In the genomic region with DNA sequence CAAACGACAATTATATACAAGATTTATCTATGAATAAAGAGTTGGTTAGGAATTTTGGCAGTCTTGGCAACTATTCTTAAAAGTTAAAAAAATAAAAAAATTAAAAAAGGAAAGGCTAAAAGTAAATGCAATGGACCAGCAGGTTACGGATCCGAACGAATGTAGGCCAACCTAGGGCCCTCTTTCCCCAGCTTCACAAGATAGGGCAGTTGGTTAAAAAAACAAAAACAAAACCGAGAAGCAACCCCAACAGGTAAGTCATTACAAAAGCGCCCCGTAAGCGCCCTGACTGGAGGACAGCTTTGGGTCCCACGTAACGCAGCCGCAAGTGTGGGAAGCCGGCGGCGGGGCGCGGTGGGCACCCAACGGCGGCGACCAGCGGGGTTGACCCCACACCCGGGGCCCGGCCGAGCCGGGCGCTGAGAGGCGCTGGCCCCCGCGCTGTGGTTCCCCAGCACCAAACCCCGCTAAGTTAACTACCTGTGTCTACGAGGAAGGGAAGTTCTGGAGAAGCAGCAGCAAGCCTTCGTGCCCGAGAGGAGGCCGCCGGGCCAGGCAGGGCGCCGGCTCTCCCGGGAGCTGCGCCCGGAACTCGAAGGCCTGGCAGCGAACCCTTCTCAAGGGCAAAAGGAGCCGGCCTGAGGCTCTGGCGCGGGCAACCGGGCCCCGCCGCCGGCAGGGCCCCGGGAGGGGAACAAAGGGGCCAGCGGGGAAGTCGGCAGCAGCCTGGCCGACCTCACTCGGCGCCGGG, we compare ENCODE assay signal across 8 cellular contexts. TPM values are rescaled to one million over a fixed set of nuclear protein-coding genes. Genes with fewer than 3 reads are reported as not detected.
DNase-seq lines count a peak whose midpoint lies in the region; ATAC-seq, FAIRE-seq and TF ChIP-seq lines count a peak whose summit lies in the region.

No MANE protein-coding gene starts in this region.

- H3K9ac ChIP-seq in iPS-20b (ENCODE audit: low read depth, low read length): peak overlapping the region; percentile 91

- POLR2A ChIA-PET in BJ (lab: Charles Lee): interaction anchor here (0.6 kb wide), 2 partner anchors 102 to 334 kb away, joined by 3 to 4 read pairs; no protein-coding TSS in a partner anchor

- H3K4me1 ChIP-seq in iPS-20b (ENCODE audit: insufficient read depth, low read length): peaks cover 4% of the 10 kb centered on the region; the same call in 1 of the 2 replicates

- H3K27me3 ChIP-seq in BJ (ENCODE audit: control insufficient read depth, insufficient read depth, low read length): no peaks in the 10 kb centered on the region
- H3K27me3 ChIP-seq in iPS-20b (ENCODE audit: insufficient read depth, low read length): no peaks in the 10 kb centered on the region

- TF ChIP-seq CTCF in BJ (IDR thresholded peaks at IDR 0.05; ENCODE audit: insufficient read depth, low read depth, low read length) (no peak), astrocyte of the cerebellum (IDR thresholded peaks at IDR 0.05; ENCODE audit: low read depth, low read length, missing control alignments) (no peak)

- H3K36me3 ChIP-seq in BJ (ENCODE audit: control insufficient read depth, insufficient read depth, low read length): no peaks in the 10 kb centered on the region
- H3K36me3 ChIP-seq in iPS-20b (ENCODE audit: insufficient read depth, low read depth, low read length): peaks cover 6% of the 10 kb centered on the region

- H3K27ac ChIP-seq in iPS-20b (ENCODE audit: low read length): no peak overlapping the region

- H3K4me3 ChIP-seq in BJ (ENCODE audit: low read depth, low read length): peak overlapping the region; percentile 83
- peak overlapping the region; percentile 85 for H3K4me3 ChIP-seq in astrocyte of the cerebellum (ENCODE audit: low read depth, low read length)
- H3K4me3 ChIP-seq in iPS-20b (ENCODE audit: low read length): peak overlapping the region; percentile 77

- in situ Hi-C loops in astrocyte of the cerebellum (cut with HindIII; ENCODE audit: low sequenced_read_pairs): no loop called here

- ATAC-seq in GM19025 (IDR thresholded peaks at IDR 0.05; ENCODE audit: low read depth, unreplicated experiment) (peak; percentile 10), HG03342 (IDR thresholded peaks at IDR 0.05; ENCODE audit: unreplicated experiment) (peak; percentile 10)

- no peaks in the 10 kb centered on the region for H3K9me3 ChIP-seq in iPS-20b (ENCODE audit: insufficient read depth, low read depth, low read length)

- DNase-seq in BJ (ENCODE audit: low read depth): no peak
- peak; percentile 17 to 59 (median 31) for DNase-seq in T-helper 1 cell
- no peak for DNase-seq in astrocyte of the cerebellum (ENCODE audit: low read depth)
- peak; percentile 20 to 36 for DNase-seq in stimulated activated CD4-positive, alpha-beta T cell treated with anti-CD3 and anti-CD28 coated beads, Interleukin-15, amount 100 ng/mL, for 1 hour (ENCODE audit: low read depth in 1 of 2, low spot score in 1 of 2)
- DNase-seq in H54 (ENCODE audit: insufficient read length, low spot score): no peak

- no peak for TF ChIP-seq POLR2A in H54 (IDR thresholded peaks at IDR 0.05; ENCODE audit: low read depth, low read length)

- FAIRE-seq in H54 (lab: Jason Lieb, UNC): no peak

- CTCF ChIA-PET in BJ (lab: Yijun Ruan, JAX): interaction anchor here (0.5 to 2.9 kb wide), 33 partner anchors 11 to 1263 kb away, joined by 3 to 16 read pairs (median 4); no protein-coding TSS in a partner anchor

RNA-seq across cellular contexts. Expression of a gene that starts 0.9 kb away (rescaled TPM):
- 70.5 and 95.7 TPM in 2 replicates for polyA plus RNA-seq in BJ (2011; rRNA removed)
- 201 and 221 TPM in 2 replicates for polyA minus RNA-seq in BJ (2011; rRNA and poly(A)+ RNA removed)

Comparison
In these comparisons a context has a peak if more than half of its experiments do, and no peak if none do; other contexts are left out.
1. DNase-seq: peak in T-helper 1 cell (5 of 5) and stimulated activated CD4-positive, alpha-beta T cell treated with anti-CD3 and anti-CD28 coated beads, Interleukin-15, amount 100 ng/mL, for 1 hour (2 of 2); none in BJ (single experiment), astrocyte of the cerebellum (single experiment) and H54 (single experiment).
2. Peak in every context shown above with its lines, with median percentiles within 50 percentile points of each other: H3K4me3 ChIP-seq.